36 cellular contexts compared by ENCODE assay signal in the genomic region with DNA sequence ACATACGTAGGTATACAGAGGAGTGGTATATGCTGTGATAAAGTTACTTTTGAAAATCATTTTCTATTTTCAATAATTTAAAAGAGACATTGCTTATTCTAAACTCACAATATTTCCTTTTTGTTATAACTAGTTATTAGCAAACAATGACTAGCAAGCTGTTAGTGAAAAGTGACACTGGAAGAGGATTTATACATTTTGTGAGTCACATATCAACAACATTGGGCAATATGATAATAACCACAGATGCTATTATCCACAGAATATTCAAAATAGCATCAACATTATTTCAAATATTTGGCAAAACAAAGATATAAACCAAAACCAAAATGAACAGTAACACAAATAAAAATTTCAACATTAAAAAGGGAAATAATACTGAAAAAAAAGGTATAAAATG.
"Had no signal": no experiment of that assay in that cellular context is flagged by ENCODE, and none has a peak within 500 bp of the region (broad histone marks: within the 10 kb centered on the region; RNA-seq: fewer than 3 reads in every experiment).

No MANE protein-coding gene starts in this region.

- H3K27me3 ChIP-seq: brain microvascular endothelial cell, gastrocnemius medialis, sigmoid colon, uterus had no signal

- DNase-seq: activated CD4-positive, alpha-beta T cell treated with anti-CD3 and anti-CD28 coated beads for 4 hours; activated CD4-positive, alpha-beta T cell treated with anti-CD3 and anti-CD28 coated beads, Interleukin-2, amount 50 U/mL, for 4 hours; activated CD4-positive, CD25-positive, alpha-beta regulatory T cell; activated CD8-positive, alpha-beta memory T cell treated with anti-CD3 and anti-CD28 coated beads for 24 hours; activated effector memory CD4-positive, alpha-beta T cell treated with anti-CD3 and anti-CD28 coated beads, Interleukin-2, amount 50 U/mL, for 16 hours; activated naive CD4-positive, alpha-beta T cell treated with anti-CD3 and anti-CD28 coated beads, Interleukin-2, amount 10 ng/mL, durations not matched to agents 7 days and 5 days; activated naive CD8-positive, alpha-beta T cell treated with anti-CD3 and anti-CD28 coated beads, Interleukin-2, amount 10 ng/mL, durations not matched to agents 7 days and 5 days; amniotic stem cell; brain microvascular endothelial cell; effector CD4-positive, alpha-beta T cell; gastrocnemius medialis; glutamatergic neuron; islet precursor cell; left cardiac atrium; left ventricle myocardium superior; naive thymus-derived CD4-positive, alpha-beta T cell; occipital lobe; psoas muscle; sigmoid colon; stimulated activated CD4-positive, alpha-beta T cell treated with anti-CD3 and anti-CD28 coated beads, Interleukin-1b, Interleukin-23, amount 100 ng/mL, for 48 hours; stimulated activated CD4-positive, alpha-beta T cell treated with anti-CD3 and anti-CD28 coated beads, Interleukin-4, amount 100 ng/mL, for 4 hours; stimulated activated CD8-positive, alpha-beta memory T cell treated with anti-CD3 and anti-CD28 coated beads, Interleukin-4, amount 100 ng/mL, for 48 hours; stimulated activated naive CD8-positive, alpha-beta T cell treated with anti-CD3 and anti-CD28 coated beads, Interleukin-15, amount 100 ng/mL, for 72 hours; substantia nigra; T-helper 1 cell; uterus had no signal

- H3K27ac Mint-ChIP-seq: activated naive CD4-positive, alpha-beta T cell treated with anti-CD3 and anti-CD28 coated beads, Interleukin-2, amount 10 ng/mL, durations not matched to agents 7 days and 5 days; activated naive CD8-positive, alpha-beta T cell treated with anti-CD3 and anti-CD28 coated beads, Interleukin-2, amount 10 ng/mL, durations not matched to agents 7 days and 5 days; activated T-helper 1 cell treated with anti-CD3 and anti-CD28 coated beads, Interleukin-12 subunit alpha, Interleukin-12 subunit beta, Interleukin-2, Interleukin-4 antibody, amounts not matched to agents 30 ng/mL and 10 ng/mL and 1 ng/mL, durations not matched to agents 14 hours and 24 hours and 36 hours; dendritic cell treated with granulocyte-macrophage colony-stimulating factor and Interleukin-4, amounts not matched to agents 40 ng/mL and 50 ng/mL, for 4 days; mesothelial cell of epicardium; naive thymus-derived CD4-positive, alpha-beta T cell; stimulated activated memory B cell treated with anti-CD40 and anti-IgM and Interleukin-4, amounts not matched to agents 10 μg/mL and 1 μg/mL and 100 μg/mL, for 72 hours; type B pancreatic cell had no signal

- H2AFZ ChIP-seq: parathyroid adenoma had no signal

- H3K4me2 ChIP-seq: smooth muscle cell had no signal

- H3K27me3 Mint-ChIP-seq: activated naive CD4-positive, alpha-beta T cell treated with anti-CD3 and anti-CD28 coated beads, Interleukin-2, amount 10 ng/mL, durations not matched to agents 7 days and 5 days; activated naive CD8-positive, alpha-beta T cell treated with anti-CD3 and anti-CD28 coated beads, Interleukin-2, amount 10 ng/mL, durations not matched to agents 7 days and 5 days; central memory CD8-positive, alpha-beta T cell; dendritic cell treated with granulocyte-macrophage colony-stimulating factor and Interleukin-4, amounts not matched to agents 40 ng/mL and 50 ng/mL, for 4 days; naive thymus-derived CD4-positive, alpha-beta T cell; stimulated activated memory B cell treated with anti-CD40 and anti-IgM and Interleukin-4, amounts not matched to agents 10 μg/mL and 1 μg/mL and 100 μg/mL, for 72 hours; stimulated activated naive CD8-positive, alpha-beta T cell treated with anti-CD3 and anti-CD28 coated beads, Interleukin-15, amount 100 ng/mL, for 72 hours; type B pancreatic cell had no signal

- H3K4me1 ChIP-seq: gastrocnemius medialis, parathyroid adenoma, psoas muscle, sigmoid colon, uterus had no signal

- H3K4me1 Mint-ChIP-seq: activated naive CD4-positive, alpha-beta T cell treated with anti-CD3 and anti-CD28 coated beads, Interleukin-2, amount 10 ng/mL, durations not matched to agents 7 days and 5 days; activated naive CD8-positive, alpha-beta T cell treated with anti-CD3 and anti-CD28 coated beads, Interleukin-2, amount 10 ng/mL, durations not matched to agents 7 days and 5 days; central memory CD8-positive, alpha-beta T cell; mesothelial cell of epicardium; naive thymus-derived CD4-positive, alpha-beta T cell; neural crest cell; stimulated activated memory B cell treated with anti-CD40 and anti-IgM and Interleukin-4, amounts not matched to agents 10 μg/mL and 1 μg/mL and 100 μg/mL, for 72 hours; stimulated activated naive CD8-positive, alpha-beta T cell treated with anti-CD3 and anti-CD28 coated beads, Interleukin-15, amount 100 ng/mL, for 72 hours had no signal

- H3K9me3 ChIP-seq: gastrocnemius medialis, psoas muscle, sigmoid colon, uterus had no signal

- H3K9me3 Mint-ChIP-seq: activated naive CD4-positive, alpha-beta T cell treated with anti-CD3 and anti-CD28 coated beads, Interleukin-2, amount 10 ng/mL, durations not matched to agents 7 days and 5 days; activated naive CD8-positive, alpha-beta T cell treated with anti-CD3 and anti-CD28 coated beads, Interleukin-2, amount 10 ng/mL, durations not matched to agents 7 days and 5 days; activated T-helper 1 cell treated with anti-CD3 and anti-CD28 coated beads, Interleukin-12 subunit alpha, Interleukin-12 subunit beta, Interleukin-2, Interleukin-4 antibody, amounts not matched to agents 30 ng/mL and 10 ng/mL and 1 ng/mL, durations not matched to agents 14 hours and 24 hours and 36 hours; central memory CD8-positive, alpha-beta T cell; dendritic cell treated with granulocyte-macrophage colony-stimulating factor and Interleukin-4, amounts not matched to agents 40 ng/mL and 50 ng/mL, for 4 days; mesothelial cell of epicardium; naive thymus-derived CD4-positive, alpha-beta T cell; neural crest cell; stimulated activated memory B cell treated with anti-CD40 and anti-IgM and Interleukin-4, amounts not matched to agents 10 μg/mL and 1 μg/mL and 100 μg/mL, for 72 hours; stimulated activated naive CD8-positive, alpha-beta T cell treated with anti-CD3 and anti-CD28 coated beads, Interleukin-15, amount 100 ng/mL, for 72 hours; type B pancreatic cell had no signal

- H3K4me3 ChIP-seq: gastrocnemius medialis, psoas muscle, sigmoid colon, smooth muscle cell, uterus had no signal

- H3K4me3 Mint-ChIP-seq: activated naive CD4-positive, alpha-beta T cell treated with anti-CD3 and anti-CD28 coated beads, Interleukin-2, amount 10 ng/mL, durations not matched to agents 7 days and 5 days; activated naive CD8-positive, alpha-beta T cell treated with anti-CD3 and anti-CD28 coated beads, Interleukin-2, amount 10 ng/mL, durations not matched to agents 7 days and 5 days; activated T-helper 1 cell treated with anti-CD3 and anti-CD28 coated beads, Interleukin-12 subunit alpha, Interleukin-12 subunit beta, Interleukin-2, Interleukin-4 antibody, amounts not matched to agents 30 ng/mL and 10 ng/mL and 1 ng/mL, durations not matched to agents 14 hours and 24 hours and 36 hours; central memory CD8-positive, alpha-beta T cell; dendritic cell treated with granulocyte-macrophage colony-stimulating factor and Interleukin-4, amounts not matched to agents 40 ng/mL and 50 ng/mL, for 4 days; mesothelial cell of epicardium; naive thymus-derived CD4-positive, alpha-beta T cell; neural crest cell; stimulated activated memory B cell treated with anti-CD40 and anti-IgM and Interleukin-4, amounts not matched to agents 10 μg/mL and 1 μg/mL and 100 μg/mL, for 72 hours; stimulated activated naive CD8-positive, alpha-beta T cell treated with anti-CD3 and anti-CD28 coated beads, Interleukin-15, amount 100 ng/mL, for 72 hours; type B pancreatic cell had no signal

- H3K27ac ChIP-seq: brain microvascular endothelial cell, epithelial cell of prostate, gastrocnemius medialis, parathyroid adenoma, psoas muscle, sigmoid colon, uterus had no signal

- H3K9ac ChIP-seq: parathyroid adenoma had no signal

- H3K36me3 ChIP-seq: uterus had no signal

- H3K79me2 ChIP-seq: parathyroid adenoma had no signal

- ATAC-seq: gastrocnemius medialis; left cardiac atrium; left ventricle myocardium superior; naive thymus-derived CD4-positive, alpha-beta T cell; psoas muscle; stimulated activated memory B cell treated with anti-CD40 and anti-IgM and Interleukin-4, amounts not matched to agents 10 μg/mL and 1 μg/mL and 100 μg/mL, for 72 hours; stimulated activated naive CD8-positive, alpha-beta T cell treated with anti-CD3 and anti-CD28 coated beads, Interleukin-15, amount 100 ng/mL, for 72 hours had no signal
